1 cellular context compared by ENCODE assay signal in genomic region chr21:37430184-37430821, GRCh38.
A peak's percentile ranks its signal among the peaks of the same experiment; 100 is the strongest.
TF ChIP-seq lines count a peak whose summit lies in the region.

No MANE protein-coding gene starts in this region.

TF ChIP-seq in HepG2, 621 proteins besides CTCF, POLR2A, EP300 and RAD21 (continued from another document):
- TF ChIP-seq RXRB (CRISPR knock-in tag; IDR thresholded peaks at IDR 0.05; ENCODE audit: borderline replicate concordance), result 0 out of 2 replicates have a peak, but pooled peaks have one; percentile 15
- no peak for TF ChIP-seq ZUFSP (CRISPR knock-in tag; IDR thresholded peaks at IDR 0.05; ENCODE audit: borderline replicate concordance)
- no peak for TF ChIP-seq CC2D1A (CRISPR knock-in tag; IDR thresholded peaks at IDR 0.05)
- TF ChIP-seq SIX4 (CRISPR knock-in tag; IDR thresholded peaks at IDR 0.05), result no peak
- TF ChIP-seq KLF6 (CRISPR knock-in tag; IDR thresholded peaks at IDR 0.05), result no peak
- TF ChIP-seq ZNF615 (CRISPR knock-in tag; IDR thresholded peaks at IDR 0.05; ENCODE audit: borderline replicate concordance), result no peak
- TF ChIP-seq HNF4G (IDR thresholded peaks at IDR 0.05; ENCODE audit: borderline replicate concordance, low read depth, low read length), result 0 out of 2 replicates have a peak, but pooled peaks have one; percentile 9
- no peak for TF ChIP-seq HNF4G (CRISPR knock-in tag; IDR thresholded peaks at IDR 0.05; ENCODE audit: borderline replicate concordance, low read depth)
- TF ChIP-seq ZNF766 (CRISPR knock-in tag; IDR thresholded peaks at IDR 0.05; ENCODE audit: borderline replicate concordance), result no peak
- TF ChIP-seq ZNF253 (CRISPR knock-in tag; IDR thresholded peaks at IDR 0.05; ENCODE audit: borderline replicate concordance), result no peak
- TF ChIP-seq ZNF317 (CRISPR knock-in tag; IDR thresholded peaks at IDR 0.05), result no peak
- TF ChIP-seq ZNF354B (CRISPR knock-in tag; IDR thresholded peaks at IDR 0.05), result no peak
